Comparison of ENCODE assay signal across 24 cellular contexts in genomic region chr14:104856869-104857860, GRCh38. TPM values are rescaled to one million over a fixed set of nuclear protein-coding genes. Genes with fewer than 3 reads are reported as not detected.
DNase-seq lines count a peak whose midpoint lies in the region; ATAC-seq, FAIRE-seq and TF ChIP-seq lines count a peak whose summit lies in the region.
"Had no signal": no experiment of that assay in that cellular context is flagged by ENCODE, and none has a peak within 500 bp of the region (broad histone marks: within the 10 kb centered on the region; RNA-seq: fewer than 3 reads in every experiment).

No MANE protein-coding gene starts in this region.

- DNase-seq in C1 segment of cervical spinal cord (lab: John Stamatoyannopoulos, UW) (peak in 10 of 14 donors; percentile 22 to 66 (median 38)), SK-MEL-5 (ENCODE audit: low read depth, low spot score) (peak; percentile 95), inferior parietal cortex (ENCODE audit: extremely low spot score) (peak; percentile 61), pons (ENCODE audit: low spot score) (peak; percentile 90), SW480 (ENCODE audit: low spot score) (no peak), small intestine (no peak), hepatocyte (ENCODE audit: low spot score) (no peak)
- DNase-seq: activated CD4-positive, alpha-beta T cell treated with anti-CD3 and anti-CD28 coated beads for 36 hours; activated CD8-positive, alpha-beta memory T cell treated with anti-CD3 and anti-CD28 coated beads, Interleukin-2, amount 50 U/mL, for 48 hours; activated naive CD4-positive, alpha-beta T cell; colonic mucosa; COR-L47; foreskin fibroblast; MM.1S; natural killer cell; NCI-H226; stimulated activated naive CD8-positive, alpha-beta T cell treated with anti-CD3 and anti-CD28 coated beads, Interleukin-15, Interleukin-2, amounts not matched to agents 100 U/mL and 50 U/mL, for 24 hours; T1000 had no signal

- FAIRE-seq in small intestine (lab: Jason Lieb, UNC): no peak
- FAIRE-seq: endothelial cell of umbilical vein, GM12878 had no signal

- H3K4me2 ChIP-seq in hepatocyte: no peak overlapping the region

- ATAC-seq in GM21360 (IDR thresholded peaks at IDR 0.05; ENCODE audit: unreplicated experiment): no peak
- ATAC-seq: activated CD4-positive, alpha-beta T cell treated with anti-CD3 and anti-CD28 coated beads for 36 hours; GM12878 had no signal

- TF ChIP-seq CTCF in hepatocyte (IDR thresholded peaks at IDR 0.05; ENCODE audit: poor library complexity): no peak

- H3K9me2 ChIP-seq in hepatocyte (replicated peaks; ENCODE audit: insufficient read depth): no peaks in the 10 kb centered on the region

- H4K20me1 ChIP-seq in hepatocyte (ENCODE audit: insufficient read depth, poor library complexity, severe bottlenecking): peaks cover 6% of the 10 kb centered on the region

- H3K4me1 ChIP-seq in small intestine (ENCODE audit: control insufficient read depth in 2 of 2, insufficient read depth in 1 of 2, low read depth in 1 of 2, low read length in 1 of 2) (no peaks in the 10 kb centered on the region), hepatocyte (ENCODE audit: insufficient read depth) (no peaks in the 10 kb centered on the region)
- H3K4me1 ChIP-seq: ascending aorta, colonic mucosa, uterus had no signal

- H3K27ac ChIP-seq in small intestine (ENCODE audit: low read depth in 1 of 2, low read length in 1 of 2): no peak overlapping the region
- no peak overlapping the region for H3K27ac ChIP-seq in hepatocyte
- H3K27ac ChIP-seq: ascending aorta, colonic mucosa, uterus had no signal

- in situ Hi-C loops in SK-MEL-5 (cut with HindIII; ENCODE audit: low pct_unique_long_range_greater_than_20kb, low sequenced_read_pairs): no loop called here

- H3K36me3 ChIP-seq in small intestine (ENCODE audit: control insufficient read depth in 2 of 2, insufficient read depth in 2 of 2, low read length in 2 of 2) (no peaks in the 10 kb centered on the region), hepatocyte (replicated peaks; ENCODE audit: insufficient read depth, low read depth) (no peaks in the 10 kb centered on the region)
- H3K36me3 ChIP-seq: ascending aorta, colonic mucosa, uterus had no signal

- H3K9me3 ChIP-seq in small intestine (ENCODE audit: control insufficient read depth, low read depth) (no peaks in the 10 kb centered on the region), hepatocyte (ENCODE audit: low read depth) (no peaks in the 10 kb centered on the region)
- H3K9me3 ChIP-seq: ascending aorta, colonic mucosa, uterus had no signal

- H3K79me2 ChIP-seq in hepatocyte: peaks cover 13% of the 10 kb centered on the region

- no peak overlapping the region for H2AFZ ChIP-seq in hepatocyte

- 63 to 66% (median 65%) methylated on average over 24 to 25 of the region's 25 CpGs for WGBS in small intestine, 3 donors
- WGBS in hepatocyte (ENCODE audit: low lambda C conversion rate, missing lambda C conversion rate): 78% methylated on average over 23 of the region's 25 CpGs

- H3K4me3 ChIP-seq in small intestine (ENCODE audit: low read depth in 1 of 2, low read length in 2 of 2) (no peak overlapping the region), hepatocyte (no peak overlapping the region)
- H3K4me3 ChIP-seq: ascending aorta, colonic mucosa, GM12878, uterus had no signal

- no peaks in the 10 kb centered on the region for H3K27me3 ChIP-seq in small intestine (ENCODE audit: control insufficient read depth in 2 of 2, insufficient read depth in 2 of 2, low read length in 2 of 2)
- H3K27me3 ChIP-seq in hepatocyte: no peaks in the 10 kb centered on the region
- H3K27me3 ChIP-seq: uterus had no signal

RNA-seq across cellular contexts. Expression of gene CEP170B, which starts 7.9 kb away (rescaled TPM):
- total RNA-seq in SK-MEL-5 (2014; rRNA removed; shearing (Covaris generic)): 20.2 and 20.4 TPM in 2 replicates
- polyA plus RNA-seq in SK-MEL-5 (2015; cell fraction: cytosol; rRNA removed): 39.4 and 52.5 TPM in 2 replicates
- 97.4 and 98.1 TPM in 2 replicates for polyA plus RNA-seq in SK-MEL-5 (2015; cell fraction: nucleus; rRNA removed)
- polyA plus RNA-seq in small intestine (10 to 100 TPM; 24.9 to 33.9 (median 32.7) TPM), hepatocyte (7.6 and 9.5 TPM in 2 replicates)
- 12.0 and 20.3 TPM in 2 replicates for total RNA-seq in hepatocyte
- polyA plus RNA-seq: IgD-negative memory B cell had no signal

RNA-seq across cellular contexts. Expression of gene ZBTB42, which starts 56.3 kb away (rescaled TPM):
- total RNA-seq in SK-MEL-5 (2014; rRNA removed; shearing (Covaris generic)): 5.2 and 5.4 TPM in 2 replicates
- polyA plus RNA-seq in SK-MEL-5 (2015; cell fraction: cytosol; rRNA removed): 9.5 and 10.8 TPM in 2 replicates
- 3.6 and 4.9 TPM in 2 replicates for polyA plus RNA-seq in SK-MEL-5 (2015; cell fraction: nucleus; rRNA removed)
- polyA plus RNA-seq in small intestine (1 to 10 TPM; 2.7 to 6.6 (median 4.2) TPM), hepatocyte (3.6 TPM in 2 replicates)
- total RNA-seq in hepatocyte: 8.6 and 13.0 TPM in 2 replicates

Comparison
In these comparisons a context has a peak if more than half of its experiments do, and no peak if none do; other contexts are left out.
1. DNase-seq: peak in C1 segment of cervical spinal cord (10 of 14), SK-MEL-5 (single experiment), inferior parietal cortex (single experiment) and pons (single experiment); none in SW480 (single experiment), small intestine (single experiment) and hepatocyte (single experiment).